Comparison of ENCODE assay signal across 1 cellular context in genomic region chr18:48125724-48126123, GRCh38.
TF ChIP-seq lines count a peak whose summit lies in the region.

No MANE protein-coding gene starts in this region.

TF ChIP-seq in H1, 55 proteins besides CTCF, POLR2A, EP300 and RAD21 (continued from another document):
- TF ChIP-seq E2F6 (IDR thresholded peaks at IDR 0.05) = no peak
- TF ChIP-seq EGR1 (IDR thresholded peaks at IDR 0.05; ENCODE audit: borderline replicate concordance, low read depth, low read length) = no peak
- no peak for TF ChIP-seq CHD2 (IDR thresholded peaks at IDR 0.05; ENCODE audit: low read length)
- TF ChIP-seq FOSL1 (IDR thresholded peaks at IDR 0.05; ENCODE audit: insufficient read depth, low read depth, low read length) = no peak
- no peak for TF ChIP-seq ATF3 (IDR thresholded peaks at IDR 0.05; ENCODE audit: insufficient read depth, low read depth, low read length)
- TF ChIP-seq TBP (IDR thresholded peaks at IDR 0.05; ENCODE audit: low read depth, low read length) = no peak
- TF ChIP-seq BCL11A (IDR thresholded peaks at IDR 0.05; ENCODE audit: low read depth in 2 of 2, low read length in 2 of 2) = no peak
- TF ChIP-seq SUZ12 (IDR thresholded peaks at IDR 0.05; ENCODE audit: low read length) = no peak
- no peak for TF ChIP-seq CHD7 (IDR thresholded peaks at IDR 0.05; ENCODE audit: insufficient replicate concordance, low read length)
- TF ChIP-seq TAF1 (IDR thresholded peaks at IDR 0.05; ENCODE audit: low read depth, low read length) = no peak
- no peak for TF ChIP-seq SP2 (IDR thresholded peaks at IDR 0.05; ENCODE audit: low read length)
